In genomic region chr9:38244971-38245370, GRCh38 we compare ENCODE assay signal across 17 cellular contexts.
"Had no signal": no experiment of that assay in that cellular context is flagged by ENCODE, and none has a peak within 500 bp of the region (broad histone marks: within the 10 kb centered on the region; RNA-seq: fewer than 3 reads in every experiment).

No MANE protein-coding gene starts in this region.

- ATAC-seq: left cardiac atrium; left ventricle myocardium superior; mucosa of descending colon; naive thymus-derived CD8-positive, alpha-beta T cell had no signal

- H2AFZ ChIP-seq: hepatocyte had no signal

- H3K27ac ChIP-seq: colonic mucosa, hepatocyte, neutrophil, ovary, right atrium auricular region, sigmoid colon, skin epidermis had no signal

- H3K4me1 Mint-ChIP-seq: naive thymus-derived CD8-positive, alpha-beta T cell had no signal

- H3K4me1 ChIP-seq: colonic mucosa, right atrium auricular region, sigmoid colon had no signal

- H3K79me2 ChIP-seq: hepatocyte had no signal

- DNase-seq: colonic mucosa; dermis blood vessel endothelial cell; erythroblast; foreskin melanocyte; kidney; left cardiac atrium; left ventricle myocardium superior; mucosa of descending colon; naive thymus-derived CD8-positive, alpha-beta T cell; ovary; sigmoid colon; stimulated activated CD4-positive, alpha-beta T cell treated with anti-CD3 and anti-CD28 coated beads, Interleukin-12 subunit alpha, Interleukin-12 subunit beta, amount 100 ng/mL, for 4 hours; stimulated activated naive CD4-positive, alpha-beta T cell treated with Interleukin-2 at 50 U/mL for 16 hours had no signal

- H3K36me3 Mint-ChIP-seq: naive thymus-derived CD8-positive, alpha-beta T cell had no signal

- H3K9me3 ChIP-seq: colonic mucosa, mucosa of descending colon, neutrophil, ovary, right atrium auricular region, sigmoid colon had no signal

- H3K27ac Mint-ChIP-seq: naive thymus-derived CD8-positive, alpha-beta T cell had no signal

- H3K36me3 ChIP-seq: colonic mucosa, neutrophil, ovary, right atrium auricular region, sigmoid colon had no signal

- H3K4me2 ChIP-seq: hepatocyte had no signal

- H3K27me3 ChIP-seq: colonic mucosa, hepatocyte, neutrophil, ovary, right atrium auricular region, sigmoid colon had no signal

- H3K4me3 Mint-ChIP-seq: naive thymus-derived CD8-positive, alpha-beta T cell had no signal

- H3K4me3 ChIP-seq: colonic mucosa, hepatocyte, mucosa of descending colon, ovary, right atrium auricular region, sigmoid colon, skin epidermis had no signal
